Comparison of ENCODE assay signal across 12 cellular contexts in the genomic region with DNA sequence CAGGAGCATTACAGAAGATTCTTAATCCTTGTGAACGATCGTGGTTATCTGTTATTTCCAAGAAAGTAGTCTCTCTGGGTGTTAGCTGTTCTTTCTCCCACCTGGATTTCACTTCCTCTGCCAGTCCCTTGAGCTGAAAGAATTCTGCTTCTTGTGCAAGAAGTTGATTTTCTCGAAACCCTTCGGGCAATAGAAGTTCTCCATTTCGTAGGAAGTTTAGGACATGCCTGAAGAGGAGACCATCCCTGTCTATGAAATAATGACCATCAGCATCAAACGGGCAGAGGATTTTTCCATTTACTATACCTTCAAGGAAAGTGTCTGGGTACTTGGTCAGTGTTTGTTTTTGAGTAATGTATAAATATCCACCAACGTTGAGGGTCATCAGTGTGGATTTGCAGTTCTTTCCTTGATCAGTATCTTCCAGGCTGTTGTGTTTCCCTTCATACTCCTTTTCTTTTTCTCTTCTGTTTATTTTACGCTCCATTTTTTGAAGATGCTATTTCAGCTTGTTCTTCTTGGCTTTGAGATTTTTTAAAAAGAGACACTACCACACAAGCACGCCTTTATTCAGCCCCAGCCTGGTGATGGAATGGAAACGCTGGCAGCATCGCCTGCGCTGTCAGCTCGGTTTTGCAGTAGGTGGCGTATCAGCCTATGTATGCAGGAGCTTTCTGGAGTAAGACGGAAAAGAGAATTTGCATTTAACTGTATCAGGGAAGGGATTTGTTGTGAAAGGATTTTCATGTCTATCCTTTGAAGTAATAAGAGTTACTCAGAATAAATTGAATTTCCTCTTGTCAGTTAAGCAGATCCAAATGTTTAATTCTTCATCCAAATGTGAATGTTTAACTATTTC. TPM values are rescaled to one million over a fixed set of nuclear protein-coding genes. Genes with fewer than 3 reads are reported as not detected.
DNase-seq lines count a peak whose midpoint lies in the region; ATAC-seq and TF ChIP-seq lines count a peak whose summit lies in the region.
"Had no signal": no experiment of that assay in that cellular context is flagged by ENCODE, and none has a peak within 500 bp of the region (broad histone marks: within the 10 kb centered on the region; RNA-seq: fewer than 3 reads in every experiment).

No MANE protein-coding gene starts in this region.

- peak; percentile 44 for TF ChIP-seq CTCF in coronary artery (IDR thresholded peaks at IDR 0.05)
- TF ChIP-seq CTCF in kidney epithelial cell (IDR thresholded peaks at IDR 0.05; ENCODE audit: insufficient read depth, low read length, poor library complexity, severe bottlenecking): peak; percentile 49
- TF ChIP-seq CTCF in tibial nerve (IDR thresholded peaks at IDR 0.05): peak; percentile 26 to 63 (median 52)

- WGBS in tibial nerve, 2 donors: 37 to 50% methylated on average over 15 of the region's 15 CpGs

- no peaks in the 10 kb centered on the region for H3K9me3 ChIP-seq in tibial nerve
- H3K9me3 ChIP-seq: adrenal gland had no signal

- H3K36me3 ChIP-seq in kidney epithelial cell (ENCODE audit: control insufficient read depth, insufficient read depth, low read length): no peaks in the 10 kb centered on the region
- peaks cover 0 to 5% (median 0%) of the 10 kb centered on the region in 3 donors for H3K36me3 ChIP-seq in tibial nerve
- H3K36me3 ChIP-seq: adrenal gland had no signal

- H3K27ac ChIP-seq in coronary artery (no peak overlapping the region), tibial nerve (peak overlapping the region; percentile 31 to 79 (median 60))
- H3K27ac ChIP-seq: 22Rv1, adrenal gland had no signal

- DNase-seq in DMS 273 (lab: John Stamatoyannopoulos, UW; ENCODE audit: unreplicated experiment) (peak; percentile 15), DMS 273 treated with DMSO at 0.1 percent for 48 hours (lab: John Stamatoyannopoulos, UW) (no peak), coronary artery (ENCODE audit: low spot score) (peak; percentile 76), kidney epithelial cell (ENCODE audit: low read depth) (no peak), tibial nerve (ENCODE audit: low spot score in 2 of 2) (peak; percentile 36 to 43), AG08395 (ENCODE audit: low spot score) (no peak)
- DNase-seq: NCI-H1048 had no signal

- H3K27me3 ChIP-seq in kidney epithelial cell (ENCODE audit: control insufficient read depth, insufficient read depth, low read length) (no peaks in the 10 kb centered on the region), tibial nerve (no peaks in the 10 kb centered on the region)
- H3K27me3 ChIP-seq: adrenal gland had no signal

- TF ChIP-seq EP300 in tibial nerve (IDR thresholded peaks at IDR 0.05): peak in 1 of 2 donors; percentile 67

- H3K4me1 ChIP-seq in tibial nerve: peaks cover 0 to 53% (median 7%) of the 10 kb centered on the region in 4 donors

- TF ChIP-seq POLR2A in tibial nerve (IDR thresholded peaks at IDR 0.05): no peak

- ATAC-seq in GM21529 (IDR thresholded peaks at IDR 0.05; ENCODE audit: unreplicated experiment) (no peak), GM21717 (IDR thresholded peaks at IDR 0.05; ENCODE audit: unreplicated experiment) (no peak)
- ATAC-seq: GM12878 had no signal

- H3K4me3 ChIP-seq in coronary artery (peak overlapping the region; percentile 1), kidney epithelial cell (ENCODE audit: low read depth, low read length) (no peak overlapping the region), tibial nerve (peak overlapping the region in 3 of 4 donors; percentile 3 to 26 (median 16))
- H3K4me3 ChIP-seq: adrenal gland, GM12878 had no signal

RNA-seq across cellular contexts. Expression of a gene that starts 6.5 kb away (rescaled TPM):
- total RNA-seq in kidney epithelial cell: not detected in 2 replicates
- total RNA-seq in tibial nerve: 10 to 100 TPM in 2 of 4 donors, 1 to 10 TPM in 2; 3.0 to 14.4 (median 8.2) TPM
- total RNA-seq: adrenal gland, GM12878 had no signal

Comparison
In these comparisons a context has a peak if more than half of its experiments do, and no peak if none do; other contexts are left out.
1. DNase-seq: peak in DMS 273 (single experiment), coronary artery (single experiment) and tibial nerve (2 of 2); none in DMS 273 treated with DMSO at 0.1 percent for 48 hours (single experiment), kidney epithelial cell (single experiment) and AG08395 (single experiment).
2. H3K27ac ChIP-seq: peak in tibial nerve (4 of 4); none in coronary artery (0 of 2).
3. Peak in every context shown above with its lines, with median percentiles within 50 percentile points of each other: CTCF ChIP-seq.